ENCODE assay signal across 36 cellular contexts in the genomic region with DNA sequence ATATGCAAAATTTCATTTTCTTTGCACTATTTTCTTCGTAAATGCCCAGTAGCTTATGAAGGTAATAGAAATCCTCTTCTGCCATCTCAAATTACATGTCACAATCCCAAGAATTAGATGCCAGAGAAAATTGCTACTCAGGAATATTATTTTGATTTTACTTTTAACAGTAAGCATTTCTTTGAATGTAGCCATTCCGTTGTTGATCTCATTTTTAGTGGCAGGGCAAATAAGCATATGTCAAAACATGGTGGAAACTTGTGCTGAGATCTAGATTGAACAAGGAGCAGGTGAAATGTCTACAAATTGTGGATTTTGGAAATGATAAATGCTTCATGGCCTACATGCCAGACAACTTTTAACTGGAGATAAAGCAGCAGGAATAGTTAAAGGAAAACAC.
"Had no signal": no experiment of that assay in that cellular context is flagged by ENCODE, and none has a peak within 500 bp of the region (broad histone marks: within the 10 kb centered on the region; RNA-seq: fewer than 3 reads in every experiment).

No MANE protein-coding gene starts in this region.

- H3K36me3 ChIP-seq: MG63 had no signal

- DNase-seq: Karpas-422, Kasumi-1, KBM-7, KG1, MG63, MM.1S, MV-4-11, NCI-H1048, NCI-H1092, NCI-H1092 treated with DMSO at 0.1 percent for 48 hours, NCI-H1105, NCI-H1105 treated with DMSO at 0.1 percent for 48 hours, NCI-H1417, NCI-H1417 treated with DMSO at 0.1 percent for 48 hours, NCI-H1436, NCI-H1436 treated with DMSO at 0.1 percent for 48 hours, NCI-H146, NCI-H1694, NCI-H1694 treated with DMSO at 0.1 percent for 48 hours, NCI-H187, NCI-H187 treated with DMSO at 0.1 percent for 48 hours, NCI-H1930, NCI-H2029, NCI-H2029 treated with DMSO at 0.1 percent for 48 hours, NCI-H2081, NCI-H2081 treated with DMSO at 0.1 percent for 48 hours, NCI-H2107, NCI-H2171, NCI-H2171 treated with DMSO at 0.1 percent for 48 hours, NCI-H226, NCI-H345, NCI-H446, NCI-H446 treated with DMSO at 0.1 percent for 48 hours, NCI-H510A, NCI-H510A treated with DMSO at 0.1 percent for 48 hours had no signal

- H3K4me2 ChIP-seq: KMS-11 had no signal

- H3K4me3 ChIP-seq: MG63 had no signal

- H3K27ac ChIP-seq: KMS-11 had no signal

- H3K9me3 ChIP-seq: MG63 had no signal

- H3K27me3 ChIP-seq: MG63 had no signal

- H3K9ac ChIP-seq: KMS-11 had no signal
